Comparison of ENCODE assay signal across 3 cellular contexts in genomic region chr12:32343496-32343895, GRCh38.
TF ChIP-seq lines count a peak whose summit lies in the region.

No MANE protein-coding gene starts in this region.

TF ChIP-seq in HepG2, 621 proteins besides CTCF, POLR2A, EP300 and RAD21:
- TF ChIP-seq CHCHD3 (CRISPR knock-in tag; IDR thresholded peaks at IDR 0.05) (no peak), ZZZ3 (CRISPR knock-in tag; IDR thresholded peaks at IDR 0.05; ENCODE audit: borderline replicate concordance) (no peak), ELF3 (CRISPR knock-in tag; IDR thresholded peaks at IDR 0.05) (no peak), NFE2L2 (IDR thresholded peaks at IDR 0.05; ENCODE audit: low read length) (0 out of 2 replicates have a peak, but pooled peaks have one; percentile 12), MTA1 (CRISPR knock-in tag; IDR thresholded peaks at IDR 0.05; ENCODE audit: borderline replicate concordance) (no peak), ZNF460 (CRISPR knock-in tag; IDR thresholded peaks at IDR 0.05; ENCODE audit: borderline replicate concordance) (no peak), NONO (IDR thresholded peaks at IDR 0.05) (no peak), NONO (CRISPR knock-in tag; conservative IDR thresholded peaks at IDR 0.05) (no peak), ZNF780A (CRISPR knock-in tag; IDR thresholded peaks at IDR 0.05) (no peak)
TF ChIP-seq in HepG2: peak in this region for 1.

TF ChIP-seq in IMR-90, 13 proteins besides CTCF, POLR2A, EP300 and RAD21:
- TF ChIP-seq SMC3 (IDR thresholded peaks at IDR 0.05; ENCODE audit: low read depth, low read length): no peak
- TF ChIP-seq NFE2L2 (IDR thresholded peaks at IDR 0.05; ENCODE audit: low read depth, low read length): peak; percentile 79

TF ChIP-seq in K562, 482 proteins besides CTCF, POLR2A, EP300 and RAD21:
- TF ChIP-seq NFE2L1 (tag; IDR thresholded peaks at IDR 0.05; ENCODE audit: borderline replicate concordance, low read depth) (peak; percentile 78), ZNF518B (CRISPR knock-in tag; IDR thresholded peaks at IDR 0.05) (no peak), NFE2 (IDR thresholded peaks at IDR 0.05; ENCODE audit: low read depth) (peak; percentile 78), MAFK (IDR thresholded peaks at IDR 0.05; ENCODE audit: low read length) (peak; percentile 18; the same call in 1 of the 2 replicates), CBX5 (IDR thresholded peaks at IDR 0.05; ENCODE audit: borderline replicate concordance, low read depth) (no peak), C11orf30 (IDR thresholded peaks at IDR 0.05; ENCODE audit: low read depth) (peak; percentile 62), E2F1 (CRISPR knock-in tag; IDR thresholded peaks at IDR 0.05) (no peak), TAF1 (IDR thresholded peaks at IDR 0.05; ENCODE audit: control insufficient read depth, extremely low read depth, insufficient read depth, low read length, severe bottlenecking) (no peak), MAFG (tag; conservative IDR thresholded peaks at IDR 0.05) (peak; percentile 88), SRF (CRISPR knock-in tag; IDR thresholded peaks at IDR 0.05) (no peak), ZNF316 (IDR thresholded peaks at IDR 0.05) (peak; percentile 80), MAFF (IDR thresholded peaks at IDR 0.05; ENCODE audit: low read length) (peak; percentile 61; the same call in 1 of the 2 replicates)
TF ChIP-seq in K562: peak in this region for 7.
